Comparison of ENCODE assay signal across 19 cellular contexts in the genomic region with DNA sequence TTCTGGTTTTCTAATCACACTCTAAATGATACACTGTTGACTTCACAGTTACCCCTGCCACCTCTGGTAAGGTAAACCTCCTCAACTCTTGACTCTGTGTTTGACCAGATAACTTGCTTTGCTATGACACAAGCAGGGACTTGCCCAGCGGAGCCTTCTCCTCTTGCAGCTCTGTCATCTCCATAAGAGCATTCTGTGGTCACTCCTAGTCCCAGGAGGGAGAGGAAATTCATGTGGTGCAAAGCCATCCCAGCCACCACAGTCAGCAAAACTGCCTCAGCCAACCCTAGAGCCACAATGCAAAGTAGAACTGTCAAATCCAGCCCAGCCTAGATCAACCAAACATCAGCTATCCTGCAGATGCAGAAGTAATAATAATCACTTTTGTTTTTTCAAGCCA.
"Had no signal": no experiment of that assay in that cellular context is flagged by ENCODE, and none has a peak within 500 bp of the region (broad histone marks: within the 10 kb centered on the region; RNA-seq: fewer than 3 reads in every experiment).

No MANE protein-coding gene starts in this region.

- ATAC-seq: activated CD8-positive, alpha-beta T cell treated with anti-CD3 and anti-CD28 coated beads for 36 hours; activated naive CD8-positive, alpha-beta T cell treated with anti-CD3 and anti-CD28 coated beads, Interleukin-2, amount 50 U/mL, for 24 hours; mucosa of descending colon; natural killer cell treated with Interleukin-12 subunit alpha and Interleukin-12 subunit beta and Interleukin-15 and Interleukin-18, amount 100 ng/mL, for 72 hours; psoas muscle; right lobe of liver had no signal

- DNase-seq: activated CD4-positive, alpha-beta T cell treated with anti-CD3 and anti-CD28 coated beads for 1 hour; activated CD8-positive, alpha-beta memory T cell treated with anti-CD3 and anti-CD28 coated beads, Interleukin-2, amount 50 U/mL, for 4 hours; activated CD8-positive, alpha-beta T cell treated with anti-CD3 and anti-CD28 coated beads for 36 hours; activated naive CD4-positive, alpha-beta T cell; activated naive CD8-positive, alpha-beta T cell treated with anti-CD3 and anti-CD28 coated beads, Interleukin-2, amount 50 U/mL, for 24 hours; cortex of kidney; effector memory CD4-positive, alpha-beta T cell; glutamatergic neuron; immature natural killer cell; mucosa of descending colon; occipital lobe; psoas muscle; right lobe of liver; stimulated activated naive CD4-positive, alpha-beta T cell treated with Interleukin-2 at 50 U/mL for 16 hours; SW 1271; upper lobe of left lung had no signal

- H3K4me1 ChIP-seq: right lobe of liver, upper lobe of left lung had no signal

- H3K9me3 ChIP-seq: psoas muscle, right lobe of liver, suprapubic skin had no signal

- H3K4me3 ChIP-seq: mucosa of descending colon, psoas muscle, right lobe of liver, suprapubic skin, upper lobe of left lung had no signal

- H3K27ac ChIP-seq: epithelial cell of prostate, psoas muscle, right lobe of liver, suprapubic skin, upper lobe of left lung had no signal

- H3K27me3 ChIP-seq: right lobe of liver, suprapubic skin, upper lobe of left lung had no signal

- H3K36me3 ChIP-seq: right lobe of liver, suprapubic skin, upper lobe of left lung had no signal
